ENCODE assay signal across 8 cellular contexts in genomic region chr6:125314019-125314581, GRCh38. TPM values are rescaled to one million over a fixed set of nuclear protein-coding genes. Genes with fewer than 3 reads are reported as not detected.
A peak's percentile ranks its signal among the peaks of the same experiment; 100 is the strongest.
DNase-seq lines count a peak whose midpoint lies in the region; ATAC-seq, FAIRE-seq and TF ChIP-seq lines count a peak whose summit lies in the region.

No MANE protein-coding gene starts in this region.

- peak; percentile 87 for FAIRE-seq in kidney (lab: Jason Lieb, UNC)

- no peak overlapping the region for H3K4me3 ChIP-seq in AG09309 (ENCODE audit: control insufficient read depth, low read depth, low read length)
- H3K4me3 ChIP-seq in NB4 (ENCODE audit: low read depth, low read length): no peak overlapping the region
- no peak overlapping the region for H3K4me3 ChIP-seq in kidney (ENCODE audit: low read length in 2 of 2)

- peak; percentile 82 for TF ChIP-seq CTCF in AG09309 (IDR thresholded peaks at IDR 0.05; ENCODE audit: control insufficient read depth, insufficient read depth, low read depth, low read length, missing control alignments)
- TF ChIP-seq CTCF in GM13977 (IDR thresholded peaks at IDR 0.05; ENCODE audit: extremely low read depth, insufficient read depth, missing control alignments): peak; percentile 84
- peak; percentile 90 for TF ChIP-seq CTCF in NB4 (IDR thresholded peaks at IDR 0.05; ENCODE audit: low read depth, low read length)
- peak; percentile 89 for TF ChIP-seq CTCF in kidney (IDR thresholded peaks at IDR 0.05; ENCODE audit: borderline replicate concordance, extremely low read depth, insufficient read depth)

- no peak overlapping the region for H3K9ac ChIP-seq in kidney (ENCODE audit: low read length in 2 of 2)

- H3K4me1 ChIP-seq in kidney (ENCODE audit: control insufficient read depth in 1 of 2, insufficient read depth in 1 of 2, low read depth in 1 of 2, low read length in 2 of 2): no peaks in the 10 kb centered on the region

- H3K27ac ChIP-seq in caudate nucleus (ENCODE audit: low read depth, low read length): no peak overlapping the region
- H3K27ac ChIP-seq in kidney (ENCODE audit: low read depth in 2 of 2, low read length in 2 of 2): no peak overlapping the region

- DNase-seq in AG09309 (ENCODE audit: low read depth) (no peak), GM13977 (ENCODE audit: low spot score) (peak; percentile 34), NB4 (ENCODE audit: low read depth) (peak; percentile 77), SKM-1 treated with dmso at 0.1 percent for 144 hours (lab: John Stamatoyannopoulos, UW; ENCODE audit: unreplicated experiment) (peak; percentile 47), caudate nucleus (lab: John Stamatoyannopoulos, UW) (peak in 48 of 61 donors; percentile 1 to 70 (median 38)), kidney (no peak)
- DNase-seq in stimulated activated CD4-positive, alpha-beta T cell treated with anti-CD3 and anti-CD28 coated beads, TNF-alpha, amount 100 ng/mL, for 24 hours (ENCODE audit: low read depth in 3 of 3): peak in 2 of 3 experiments; percentile 6 to 26

- peak; percentile 88 for ATAC-seq in HG02623 (IDR thresholded peaks at IDR 0.05; ENCODE audit: unreplicated experiment)

- intact Hi-C loops in kidney (cut with DNase I): loop anchor here (5.0 kb wide), 1 partner anchor 453 kb away; no protein-coding TSS in a partner anchor

- in situ Hi-C loops in GM13977 (cut with MboI; ENCODE audit: low pct_unique_long_range_greater_than_20kb, low sequenced_read_pairs, unreplicated experiment): loop anchor here (5.0 to 25.0 kb wide), 3 partner anchors 198 to 648 kb away; partner anchors contain the start of gene HINT3

- no peaks in the 10 kb centered on the region for H3K36me3 ChIP-seq in kidney (ENCODE audit: control insufficient read depth in 1 of 2, insufficient read depth in 2 of 2, low read length in 2 of 2)

- H3K9me3 ChIP-seq in kidney (ENCODE audit: control insufficient read depth in 1 of 2, low read length in 2 of 2): no peaks in the 10 kb centered on the region

- no peak for TF ChIP-seq POLR2A in NB4 (IDR thresholded peaks at IDR 0.05; ENCODE audit: extremely low read depth, insufficient read length)

RNA-seq across cellular contexts. Expression of gene HDDC2, which starts 12.3 kb away (rescaled TPM):
- total RNA-seq in kidney: 69.8 TPM
- polyA plus RNA-seq in kidney (ENCODE audit: insufficient read depth, low read depth, low replicate concordance): 161 TPM

Comparison
In these comparisons a context has a peak if more than half of its experiments do, and no peak if none do; other contexts are left out.
1. DNase-seq: peak in GM13977 (single experiment), NB4 (single experiment), SKM-1 treated with dmso at 0.1 percent for 144 hours (single experiment), caudate nucleus (48 of 61) and stimulated activated CD4-positive, alpha-beta T cell treated with anti-CD3 and anti-CD28 coated beads, TNF-alpha, amount 100 ng/mL, for 24 hours (2 of 3); none in AG09309 (single experiment) and kidney (single experiment).
2. Peak in every context shown above with its lines, with median percentiles within 50 percentile points of each other: CTCF ChIP-seq.